7 cellular contexts compared by ENCODE assay signal in the genomic region with DNA sequence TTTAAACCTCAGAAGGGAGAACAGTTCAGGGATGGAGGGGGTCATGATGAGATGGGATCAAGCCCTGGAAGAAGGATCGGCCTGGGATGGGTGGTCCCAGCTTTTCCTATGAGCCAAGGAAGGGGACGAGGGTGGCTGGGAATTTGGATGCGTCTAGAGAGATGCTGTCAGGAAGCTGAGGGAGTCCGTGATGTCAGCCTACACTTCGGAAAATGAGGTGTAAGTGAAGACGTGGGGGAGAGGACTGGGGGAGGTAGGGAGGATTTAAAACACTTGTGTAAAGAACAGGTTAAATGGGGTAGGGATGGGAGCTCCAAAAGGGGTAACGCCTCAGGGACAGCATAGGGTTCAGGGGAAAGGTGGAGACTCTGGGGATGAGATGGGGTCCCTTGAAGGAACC.
"Had no signal": no experiment of that assay in that cellular context is flagged by ENCODE, and none has a peak within 500 bp of the region (broad histone marks: within the 10 kb centered on the region; RNA-seq: fewer than 3 reads in every experiment).

No MANE protein-coding gene starts in this region.

- ATAC-seq: GM23338, HepG2 had no signal

- H3K9me3 Mint-ChIP-seq: GM23338, H9, HFFc6 had no signal

- H3K36me3 Mint-ChIP-seq: IgD-negative memory B cell had no signal

- H3K4me1 Mint-ChIP-seq: IgD-negative memory B cell had no signal

- H3K4me3 Mint-ChIP-seq: GM23338, H9, HFFc6 had no signal

- H3K27ac Mint-ChIP-seq: GM23338, H9, HFFc6, IgD-negative memory B cell had no signal

- H3K27ac ChIP-seq: HL-60 had no signal

- H3K4me3 ChIP-seq: GM23338 had no signal

- DNase-seq: H9, HCEC 1CT, HFFc6 had no signal
